ENCODE assay signal across 15 cellular contexts in the genomic region with DNA sequence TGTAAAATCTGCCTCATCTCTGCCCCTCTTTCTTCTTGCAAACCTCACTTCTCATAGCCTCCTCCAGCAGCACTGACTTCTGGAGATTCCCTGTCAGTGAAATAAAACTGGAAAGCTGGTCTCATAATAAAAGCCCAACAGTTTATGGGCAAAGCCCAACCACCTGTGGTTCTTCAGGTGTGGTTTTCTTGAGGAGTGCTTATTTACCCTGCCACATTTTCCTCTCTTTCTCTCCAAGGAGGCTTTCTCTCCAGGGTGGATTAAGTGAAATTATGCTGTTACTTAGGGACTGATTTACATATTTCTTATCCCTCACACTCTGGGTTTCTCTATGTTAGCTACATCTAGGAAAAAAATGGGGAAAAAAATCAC. TPM values are rescaled to one million over a fixed set of nuclear protein-coding genes. Genes with fewer than 3 reads are reported as not detected.
DNase-seq lines count a peak whose midpoint lies in the region; ATAC-seq and TF ChIP-seq lines count a peak whose summit lies in the region.
"Had no signal": no experiment of that assay in that cellular context is flagged by ENCODE, and none has a peak within 500 bp of the region (broad histone marks: within the 10 kb centered on the region; RNA-seq: fewer than 3 reads in every experiment).

No MANE protein-coding gene starts in this region.

- peak overlapping the region; percentile 19 for H3K27ac Mint-ChIP-seq in endodermal cell
- H3K27ac Mint-ChIP-seq: activated CD4-positive, alpha-beta memory T cell treated with anti-CD3 and anti-CD28 coated beads for 36 hours; activated T-helper 17 cell treated with anti-CD3 and anti-CD28 coated beads, Interleukin-2, amount 50 U/mL, for 72 hours; stimulated activated naive CD8-positive, alpha-beta T cell treated with anti-CD3 and anti-CD28 coated beads, Interleukin-15, amount 100 ng/mL, for 72 hours had no signal

- no peaks in the 10 kb centered on the region for H3K27me3 ChIP-seq in SK-N-SH (ENCODE audit: insufficient read depth)
- H3K27me3 ChIP-seq in endodermal cell (ENCODE audit: control insufficient read depth, insufficient read depth, low read length, poor library complexity, severe bottlenecking): no peaks in the 10 kb centered on the region
- H3K27me3 ChIP-seq in uterus: no peaks in the 10 kb centered on the region
- H3K27me3 ChIP-seq: adrenal gland had no signal

- no peak overlapping the region for H2AFZ ChIP-seq in SK-N-SH (ENCODE audit: low read depth)
- H2AFZ ChIP-seq: GM23248 had no signal

- H3F3A ChIP-seq in SK-N-SH (replicated peaks; ENCODE audit: insufficient read depth): peaks cover 6% of the 10 kb centered on the region

- H3K4me3 ChIP-seq in SK-N-SH (ENCODE audit: low read depth in 2 of 2, low read length in 1 of 2) (no peak overlapping the region), endodermal cell (ENCODE audit: low read length) (no peak overlapping the region), uterus (no peak overlapping the region)
- H3K4me3 ChIP-seq: adrenal gland, GM23248 had no signal

- H3K27ac ChIP-seq in SK-N-SH (ENCODE audit: low read depth in 2 of 2, low read length in 1 of 2) (no peak overlapping the region), endodermal cell (ENCODE audit: low read depth, low read length) (no peak overlapping the region), uterus (peak overlapping the region; percentile 34 to 55)
- H3K27ac ChIP-seq: adrenal gland, GM23248 had no signal

- H3K9me3 Mint-ChIP-seq in endodermal cell: no peaks in the 10 kb centered on the region
- H3K9me3 Mint-ChIP-seq in activated T-cell treated with anti-CD3 and anti-CD28 coated beads, Interleukin-2, amount 50 U/mL, for 4 hours: no peaks in the 10 kb centered on the region
- H3K9me3 Mint-ChIP-seq: activated CD4-positive, alpha-beta memory T cell treated with anti-CD3 and anti-CD28 coated beads for 36 hours; activated T-helper 17 cell treated with anti-CD3 and anti-CD28 coated beads, Interleukin-2, amount 50 U/mL, for 72 hours; stimulated activated naive CD8-positive, alpha-beta T cell treated with anti-CD3 and anti-CD28 coated beads, Interleukin-15, amount 100 ng/mL, for 72 hours had no signal

- POLR2A ChIA-PET in SK-N-SH (lab: Yijun Ruan, JAX): no interaction called here

- H3K4me1 ChIP-seq in SK-N-SH (ENCODE audit: control insufficient read depth in 1 of 2, insufficient read depth in 2 of 2, low read depth in 1 of 2, low read length in 1 of 2) (peaks cover 0 to 10% of the 10 kb centered on the region in 2 experiments; a peak in 1 of 4 replicates), endodermal cell (ENCODE audit: control insufficient read depth, insufficient read depth, low read length) (no peaks in the 10 kb centered on the region), uterus (peaks cover 0 to 6% of the 10 kb centered on the region in 2 donors)
- H3K4me1 ChIP-seq: adrenal gland had no signal

- no peak for TF ChIP-seq RAD21 in SK-N-SH (IDR thresholded peaks at IDR 0.05; ENCODE audit: low read length)

- intact Hi-C loops in uterus (cut with DNase I; ENCODE audit: low total_unique reads): no loop called here

- no peaks in the 10 kb centered on the region for H4K20me1 ChIP-seq in SK-N-SH (ENCODE audit: insufficient read depth)

- ATAC-seq in SK-N-SH treated with all-trans-retinoic acid at 6 μM for 48 hours: peak; percentile 28; the same call in 1 of the 3 replicates
- ATAC-seq in activated T-cell treated with anti-CD3 and anti-CD28 coated beads, Interleukin-2, amount 50 U/mL, for 4 hours: no peak
- ATAC-seq: activated T-helper 17 cell treated with anti-CD3 and anti-CD28 coated beads, Interleukin-2, amount 50 U/mL, for 72 hours; stimulated activated naive CD8-positive, alpha-beta T cell treated with anti-CD3 and anti-CD28 coated beads, Interleukin-15, amount 100 ng/mL, for 72 hours had no signal

- H3K4me2 ChIP-seq in SK-N-SH: no peak overlapping the region

- H3K9ac ChIP-seq in SK-N-SH (no peak overlapping the region), endodermal cell (ENCODE audit: extremely low read depth, low read length, poor library complexity, severe bottlenecking) (no peak overlapping the region)
- H3K9ac ChIP-seq: GM23248 had no signal

- CTCF ChIA-PET in SK-N-SH (lab: Yijun Ruan, JAX): no interaction called here

- no peak for TF ChIP-seq EP300 in SK-N-SH (IDR thresholded peaks at IDR 0.05; ENCODE audit: borderline replicate concordance in 1 of 2, low read depth in 1 of 2, low read length in 1 of 2)

- H3K79me2 ChIP-seq in SK-N-SH (ENCODE audit: insufficient read depth): no peaks in the 10 kb centered on the region

- H3K36me3 ChIP-seq in SK-N-SH (replicated peaks in 1 of 2; ENCODE audit: control insufficient read depth in 1 of 2, insufficient read depth in 2 of 2, low read length in 1 of 2) (no peaks in the 10 kb centered on the region), endodermal cell (ENCODE audit: control insufficient read depth, insufficient read depth, low read length) (no peaks in the 10 kb centered on the region), uterus (no peaks in the 10 kb centered on the region)
- H3K36me3 ChIP-seq: adrenal gland had no signal

- DNase-seq in SK-N-SH: no peak
- DNase-seq in NCI-H1105 (lab: John Stamatoyannopoulos, UW): peak; percentile 22
- DNase-seq in endodermal cell: no peak
- no peak for DNase-seq in uterus
- no peak for DNase-seq in activated T-cell treated with anti-CD3 and anti-CD28 coated beads, Interleukin-2, amount 50 U/mL, for 4 hours
- DNase-seq in DMS114 treated with DMSO at 0.1 percent for 48 hours (lab: John Stamatoyannopoulos, UW; ENCODE audit: unreplicated experiment): no peak
- DNase-seq in superior temporal gyrus (ENCODE audit: extremely low spot score): no peak
- DNase-seq: activated CD4-positive, alpha-beta memory T cell treated with anti-CD3 and anti-CD28 coated beads for 36 hours; SHP77; small intestine; stimulated activated naive CD8-positive, alpha-beta T cell treated with anti-CD3 and anti-CD28 coated beads, Interleukin-15, amount 100 ng/mL, for 72 hours had no signal

- no peaks in the 10 kb centered on the region for H3K9me2 ChIP-seq in SK-N-SH

- H3K4me3 Mint-ChIP-seq in endodermal cell: no peak overlapping the region
- no peak overlapping the region for H3K4me3 Mint-ChIP-seq in activated T-cell treated with anti-CD3 and anti-CD28 coated beads, Interleukin-2, amount 50 U/mL, for 4 hours
- H3K4me3 Mint-ChIP-seq: activated CD4-positive, alpha-beta memory T cell treated with anti-CD3 and anti-CD28 coated beads for 36 hours; activated T-helper 17 cell treated with anti-CD3 and anti-CD28 coated beads, Interleukin-2, amount 50 U/mL, for 72 hours; stimulated activated naive CD8-positive, alpha-beta T cell treated with anti-CD3 and anti-CD28 coated beads, Interleukin-15, amount 100 ng/mL, for 72 hours had no signal

- TF ChIP-seq CTCF in SK-N-SH (IDR thresholded peaks at IDR 0.05) (no peak), endodermal cell (conservative IDR thresholded peaks at IDR 0.05) (no peak), uterus (IDR thresholded peaks at IDR 0.05) (no peak)

- no peak for TF ChIP-seq POLR2A in uterus (IDR thresholded peaks at IDR 0.05)

- H3K36me3 Mint-ChIP-seq in endodermal cell (ENCODE audit: low read depth): no peaks in the 10 kb centered on the region
- peaks cover 11% of the 10 kb centered on the region for H3K36me3 Mint-ChIP-seq in activated T-cell treated with anti-CD3 and anti-CD28 coated beads, Interleukin-2, amount 50 U/mL, for 4 hours (ENCODE audit: insufficient read depth)
- H3K36me3 Mint-ChIP-seq: activated CD4-positive, alpha-beta memory T cell treated with anti-CD3 and anti-CD28 coated beads for 36 hours had no signal

- no peaks in the 10 kb centered on the region for H3K9me3 ChIP-seq in SK-N-SH
- no peaks in the 10 kb centered on the region for H3K9me3 ChIP-seq in endodermal cell (ENCODE audit: control insufficient read depth, low read length)
- H3K9me3 ChIP-seq in uterus: no peaks in the 10 kb centered on the region
- H3K9me3 ChIP-seq: adrenal gland had no signal

- H3K27me3 Mint-ChIP-seq in endodermal cell (ENCODE audit: insufficient read depth): no peaks in the 10 kb centered on the region
- no peaks in the 10 kb centered on the region for H3K27me3 Mint-ChIP-seq in activated T-cell treated with anti-CD3 and anti-CD28 coated beads, Interleukin-2, amount 50 U/mL, for 4 hours (ENCODE audit: low read depth)
- H3K27me3 Mint-ChIP-seq: activated CD4-positive, alpha-beta memory T cell treated with anti-CD3 and anti-CD28 coated beads for 36 hours; activated T-helper 17 cell treated with anti-CD3 and anti-CD28 coated beads, Interleukin-2, amount 50 U/mL, for 72 hours; stimulated activated naive CD8-positive, alpha-beta T cell treated with anti-CD3 and anti-CD28 coated beads, Interleukin-15, amount 100 ng/mL, for 72 hours had no signal

- H3K4me1 Mint-ChIP-seq in endodermal cell: peaks cover 12% of the 10 kb centered on the region
- peaks cover 20% of the 10 kb centered on the region for H3K4me1 Mint-ChIP-seq in activated T-cell treated with anti-CD3 and anti-CD28 coated beads, Interleukin-2, amount 50 U/mL, for 4 hours (ENCODE audit: low read depth)

TF ChIP-seq in SK-N-SH treated with all-trans-retinoic acid at 6 μM for 48 hours, 23 proteins besides CTCF, POLR2A, EP300 and RAD21 (continues in another document):
- TF ChIP-seq TOX (CRISPR knock-in tag; IDR thresholded peaks at IDR 0.05; ENCODE audit: borderline replicate concordance): no peak

TF ChIP-seq in SK-N-SH, 30 proteins besides CTCF, POLR2A, EP300 and RAD21 (continues in another document):
- TF ChIP-seq GABPA (IDR thresholded peaks at IDR 0.05; ENCODE audit: low read depth): no peak

RNA-seq across cellular contexts. Expression of a gene that starts 4.7 kb away (rescaled TPM):
- polyA plus RNA-seq in SK-N-SH (2012; rRNA removed): 2.7 and 3.5 TPM in 2 replicates
- polyA plus RNA-seq in SK-N-SH (2012; cell fraction: cytosol; rRNA removed): 1.6 and 1.7 TPM in 2 replicates
- polyA plus RNA-seq in SK-N-SH (2012; cell fraction: nucleus; rRNA removed): 8.1 and 13.1 TPM in 2 replicates
- total RNA-seq in endodermal cell (1 to 10 TPM; 2.2 to 2.5 TPM), uterus (1 to 10 TPM; 1.4 to 8.5 (median 4.8) TPM)
- 2.8 TPM for polyA plus RNA-seq in endodermal cell (2013, experiment 1 of 2)
- 3.1 TPM for polyA plus RNA-seq in endodermal cell (2013, experiment 2 of 2)
- under 1 TPM; 0.47 to 0.57 (median 0.48) TPM for total RNA-seq in activated T-cell treated with anti-CD3 and anti-CD28 coated beads, Interleukin-2, amount 50 U/mL, for 4 hours

RNA-seq across cellular contexts. Expression of a gene that starts 59.6 kb away (rescaled TPM):
- polyA plus RNA-seq in SK-N-SH (2012; rRNA removed): 9.3 and 13.2 TPM in 2 replicates
- 11.7 and 12.9 TPM in 2 replicates for polyA plus RNA-seq in SK-N-SH (2012; cell fraction: cytosol; rRNA removed)
- polyA plus RNA-seq in SK-N-SH (2012; cell fraction: nucleus; rRNA removed): 6.9 and 15.3 TPM in 2 replicates
- 10 to 100 TPM; 32.5 to 34.3 TPM for total RNA-seq in endodermal cell
- polyA plus RNA-seq in endodermal cell (2013, experiment 1 of 2): 11.8 TPM
- polyA plus RNA-seq in endodermal cell (2013, experiment 2 of 2): 12.3 TPM
- 100 to 1,000 TPM in 1 of 4 donors, 10 to 100 TPM in 3; 38.4 to 111 (median 59.2) TPM for total RNA-seq in uterus
- 10 to 100 TPM; 31.0 to 37.1 (median 36.9) TPM for total RNA-seq in activated T-cell treated with anti-CD3 and anti-CD28 coated beads, Interleukin-2, amount 50 U/mL, for 4 hours

Comparison
In these comparisons a context has a peak if more than half of its experiments do, and no peak if none do; other contexts are left out.
1. H3K27ac ChIP-seq: peak in uterus (2 of 2); none in SK-N-SH (0 of 2) and endodermal cell (single experiment).